31 cellular contexts compared by ENCODE assay signal in genomic region chr19:3804429-3804828, GRCh38. TPM values are rescaled to one million over a fixed set of nuclear protein-coding genes. Genes with fewer than 3 reads are reported as not detected.
"Had no signal": no experiment of that assay in that cellular context is flagged by ENCODE, and none has a peak within 500 bp of the region (broad histone marks: within the 10 kb centered on the region; RNA-seq: fewer than 3 reads in every experiment).

No MANE protein-coding gene starts in this region.

- H2AFZ ChIP-seq: neural progenitor cell had no signal

- H3K4me3 ChIP-seq: esophagus muscularis mucosa, gastrocnemius medialis, heart right ventricle, neural progenitor cell, psoas muscle, spleen, stomach, thoracic aorta, transverse colon had no signal

- H3K27ac ChIP-seq: epithelial cell of prostate, esophagus muscularis mucosa, gastrocnemius medialis, heart right ventricle, neural progenitor cell, psoas muscle, stomach, thoracic aorta, transverse colon had no signal

- H3K36me3 ChIP-seq: esophagus muscularis mucosa, gastrocnemius medialis, heart right ventricle, neural progenitor cell, spleen, stomach, thoracic aorta, transverse colon had no signal

- ATAC-seq: effector memory CD8-positive, alpha-beta T cell; gastrocnemius medialis; heart right ventricle; left lobe of liver; naive thymus-derived CD8-positive, alpha-beta T cell; psoas muscle; sciatic nerve had no signal

- H3K4me2 ChIP-seq: neural progenitor cell had no signal

- H3K4me3 Mint-ChIP-seq: dendritic cell treated with granulocyte-macrophage colony-stimulating factor and Interleukin-4, amounts not matched to agents 40 ng/mL and 50 ng/mL, for 4 days had no signal

- H3K9me3 Mint-ChIP-seq: effector memory CD8-positive, alpha-beta T cell had no signal

- H3K4me1 ChIP-seq: psoas muscle had no signal

- H3K9ac ChIP-seq: neural progenitor cell had no signal

- H3K9me3 ChIP-seq: esophagus muscularis mucosa, gastrocnemius medialis, heart right ventricle, psoas muscle, spleen, stomach, thoracic aorta, transverse colon had no signal

- H3K36me3 Mint-ChIP-seq: naive thymus-derived CD8-positive, alpha-beta T cell had no signal

- DNase-seq: effector memory CD8-positive, alpha-beta T cell; gastrocnemius medialis; heart right ventricle; hypothalamus; islet precursor cell; mammary epithelial cell; naive thymus-derived CD8-positive, alpha-beta T cell; occipital lobe; psoas muscle; retina; spleen; stimulated activated CD4-positive, alpha-beta T cell treated with anti-CD3 and anti-CD28 coated beads, Interleukin-15, amount 100 ng/mL, for 24 hours; stimulated activated CD4-positive, alpha-beta T cell treated with anti-CD3 and anti-CD28 coated beads, Interleukin-1b, Interleukin-23, amount 100 ng/mL, for 48 hours; stimulated activated CD4-positive, alpha-beta T cell treated with anti-CD3 and anti-CD28 coated beads, Interleukin-4, amount 100 ng/mL, for 24 hours; stimulated activated naive CD4-positive, alpha-beta T cell; stomach; substantia nigra; transverse colon had no signal

- H3K27ac Mint-ChIP-seq: dendritic cell treated with granulocyte-macrophage colony-stimulating factor and Interleukin-4, amounts not matched to agents 40 ng/mL and 50 ng/mL, for 4 days; neural progenitor cell had no signal

RNA-seq across cellular contexts. Expression of gene MATK, which starts 18.2 kb away (rescaled TPM):
- total RNA-seq: fibroblast of villous mesenchyme, mammary epithelial cell had no signal
- polyA plus RNA-seq: mammary epithelial cell had no signal

RNA-seq across cellular contexts. Expression of gene RAX2, which starts 32.4 kb away (rescaled TPM):
- total RNA-seq: esophagus muscularis mucosa; fibroblast of villous mesenchyme; gastrocnemius medialis; heart right ventricle; left lobe of liver; lower leg skin; mammary epithelial cell; mesenteric fat pad; mononuclear cell; naive thymus-derived CD8-positive, alpha-beta T cell; occipital lobe; psoas muscle; sciatic nerve; skeletal muscle tissue; spleen; stomach; thoracic aorta; transverse colon; ureter had no signal
- polyA plus RNA-seq: heart right ventricle; mammary epithelial cell; naive thymus-derived CD8-positive, alpha-beta T cell; psoas muscle; spleen; stomach had no signal
